27 cellular contexts compared by ENCODE assay signal in genomic region chr14:67280506-67280905, GRCh38.
"Had no signal": no experiment of that assay in that cellular context is flagged by ENCODE, and none has a peak within 500 bp of the region (broad histone marks: within the 10 kb centered on the region; RNA-seq: fewer than 3 reads in every experiment).

No MANE protein-coding gene starts in this region.

- H3K4me3 ChIP-seq: gastrocnemius medialis, prostate gland, right atrium auricular region, smooth muscle cell, suprapubic skin, transverse colon, upper lobe of right lung, uterus had no signal

- H3K9me3 ChIP-seq: gastrocnemius medialis, prostate gland, right atrium auricular region, suprapubic skin, transverse colon, upper lobe of right lung, uterus had no signal

- DNase-seq: effector CD8-positive, alpha-beta T cell; endodermal cell; foreskin fibroblast; gastrocnemius medialis; head of caudate nucleus; mesenchymal stem cell; midbrain; naive thymus-derived CD4-positive, alpha-beta T cell; nephron progenitor cell; nucleus accumbens; stimulated activated CD4-positive, alpha-beta T cell treated with anti-CD3 and anti-CD28 coated beads, Interleukin-12 subunit alpha, Interleukin-12 subunit beta, amount 100 ng/mL, for 4 hours; stimulated activated CD4-positive, alpha-beta T cell treated with anti-CD3 and anti-CD28 coated beads, Interleukin-1b, Interleukin-23, amount 100 ng/mL, for 48 hours; stimulated activated CD4-positive, alpha-beta T cell treated with anti-CD3 and anti-CD28 coated beads, Interleukin-4, amount 100 ng/mL, for 1 hour; stimulated activated CD8-positive, alpha-beta memory T cell treated with anti-CD3 and anti-CD28 coated beads, Interleukin-4, amount 100 ng/mL, for 48 hours; stimulated activated naive CD4-positive, alpha-beta T cell; stimulated activated naive CD8-positive, alpha-beta T cell treated with anti-CD3 and anti-CD28 coated beads, Interleukin-15, amount 100 ng/mL, for 72 hours; transverse colon; upper lobe of right lung; uterus had no signal

- H3K4me1 ChIP-seq: prostate gland, suprapubic skin, upper lobe of right lung, uterus had no signal

- H3K36me3 ChIP-seq: gastrocnemius medialis, prostate gland, right atrium auricular region, suprapubic skin, upper lobe of right lung, uterus had no signal

- ATAC-seq: esophagus mucosa; gastrocnemius medialis; left lobe of liver; naive thymus-derived CD4-positive, alpha-beta T cell; sciatic nerve; stimulated activated naive CD8-positive, alpha-beta T cell treated with anti-CD3 and anti-CD28 coated beads, Interleukin-15, amount 100 ng/mL, for 72 hours; upper lobe of right lung had no signal

- H3K27ac ChIP-seq: epithelial cell of prostate, gastrocnemius medialis, prostate gland, right atrium auricular region, suprapubic skin, transverse colon, upper lobe of right lung, uterus had no signal
